17 cellular contexts compared by ENCODE assay signal in genomic region chr14:74660863-74661262, GRCh38.
"Had no signal": no experiment of that assay in that cellular context is flagged by ENCODE, and none has a peak within 500 bp of the region (broad histone marks: within the 10 kb centered on the region; RNA-seq: fewer than 3 reads in every experiment).

No MANE protein-coding gene starts in this region.

- H3K4me3 ChIP-seq: adrenal gland, lung, upper lobe of right lung had no signal

- DNase-seq: activated CD4-positive, alpha-beta T cell treated with anti-CD3 and anti-CD28 coated beads, Interleukin-2, amount 10 ng/mL, durations not matched to agents 7 days and 5 days; activated CD4-positive, CD25-positive, alpha-beta regulatory T cell; activated CD8-positive, alpha-beta memory T cell treated with anti-CD3 and anti-CD28 coated beads for 24 hours; activated naive CD4-positive, alpha-beta T cell treated with anti-CD3 and anti-CD28 coated beads for 36 hours; adrenal gland; effector memory CD8-positive, alpha-beta T cell; hypothalamus; kidney glomerular epithelial cell; midbrain; right cardiac atrium; upper lobe of right lung had no signal

- H3K27me3 Mint-ChIP-seq: activated CD4-positive, alpha-beta T cell treated with anti-CD3 and anti-CD28 coated beads, Interleukin-2, amount 10 ng/mL, durations not matched to agents 7 days and 5 days; brain; dendritic cell treated with granulocyte-macrophage colony-stimulating factor and Interleukin-4, amounts not matched to agents 40 ng/mL and 50 ng/mL, for 4 days; effector memory CD8-positive, alpha-beta T cell had no signal

- H3K27ac Mint-ChIP-seq: activated CD4-positive, alpha-beta T cell treated with anti-CD3 and anti-CD28 coated beads, Interleukin-2, amount 10 ng/mL, durations not matched to agents 7 days and 5 days; activated naive CD4-positive, alpha-beta T cell treated with anti-CD3 and anti-CD28 coated beads for 36 hours; dendritic cell treated with granulocyte-macrophage colony-stimulating factor and Interleukin-4, amounts not matched to agents 40 ng/mL and 50 ng/mL, for 4 days; effector memory CD8-positive, alpha-beta T cell; stimulated activated effector memory CD8-positive, alpha-beta T cell treated with anti-CD3 and anti-CD28 coated beads, Interleukin-12 subunit alpha, Interleukin-12 subunit beta, amount 100 ng/mL, for 72 hours; T-helper 1 cell treated with Interleukin-12 subunit alpha and Interleukin-12 subunit beta and Interleukin-4 antibody, amounts not matched to agents 30 μg/mL and 1 μg/mL, for 36 hours had no signal

- ATAC-seq: effector memory CD8-positive, alpha-beta T cell; stimulated activated effector memory CD8-positive, alpha-beta T cell treated with anti-CD3 and anti-CD28 coated beads, Interleukin-12 subunit alpha, Interleukin-12 subunit beta, amount 100 ng/mL, for 72 hours; upper lobe of right lung had no signal

- H3K4me1 Mint-ChIP-seq: activated CD4-positive, alpha-beta T cell treated with anti-CD3 and anti-CD28 coated beads, Interleukin-2, amount 10 ng/mL, durations not matched to agents 7 days and 5 days; brain had no signal

- H3K27me3 ChIP-seq: adrenal gland, upper lobe of right lung had no signal

- H3K9me3 Mint-ChIP-seq: activated CD4-positive, alpha-beta T cell treated with anti-CD3 and anti-CD28 coated beads, Interleukin-2, amount 10 ng/mL, durations not matched to agents 7 days and 5 days; activated naive CD4-positive, alpha-beta T cell treated with anti-CD3 and anti-CD28 coated beads for 36 hours; brain; dendritic cell treated with granulocyte-macrophage colony-stimulating factor and Interleukin-4, amounts not matched to agents 40 ng/mL and 50 ng/mL, for 4 days; effector memory CD8-positive, alpha-beta T cell; stimulated activated effector memory CD8-positive, alpha-beta T cell treated with anti-CD3 and anti-CD28 coated beads, Interleukin-12 subunit alpha, Interleukin-12 subunit beta, amount 100 ng/mL, for 72 hours; T-helper 1 cell treated with Interleukin-12 subunit alpha and Interleukin-12 subunit beta and Interleukin-4 antibody, amounts not matched to agents 30 μg/mL and 1 μg/mL, for 36 hours had no signal

- H3K9me3 ChIP-seq: adrenal gland, upper lobe of right lung had no signal

- H3K4me3 Mint-ChIP-seq: activated CD4-positive, alpha-beta T cell treated with anti-CD3 and anti-CD28 coated beads, Interleukin-2, amount 10 ng/mL, durations not matched to agents 7 days and 5 days; activated naive CD4-positive, alpha-beta T cell treated with anti-CD3 and anti-CD28 coated beads for 36 hours; brain; dendritic cell treated with granulocyte-macrophage colony-stimulating factor and Interleukin-4, amounts not matched to agents 40 ng/mL and 50 ng/mL, for 4 days; effector memory CD8-positive, alpha-beta T cell; stimulated activated effector memory CD8-positive, alpha-beta T cell treated with anti-CD3 and anti-CD28 coated beads, Interleukin-12 subunit alpha, Interleukin-12 subunit beta, amount 100 ng/mL, for 72 hours; T-helper 1 cell treated with Interleukin-12 subunit alpha and Interleukin-12 subunit beta and Interleukin-4 antibody, amounts not matched to agents 30 μg/mL and 1 μg/mL, for 36 hours had no signal

- H3K27ac ChIP-seq: adrenal gland, parathyroid adenoma, upper lobe of right lung had no signal

- H3K4me1 ChIP-seq: upper lobe of right lung had no signal
